8 cellular contexts compared by ENCODE assay signal in genomic region chr6:14117158-14118090, GRCh38. TPM values are rescaled to one million over a fixed set of nuclear protein-coding genes. Genes with fewer than 3 reads are reported as not detected.
A peak's percentile ranks its signal among the peaks of the same experiment; 100 is the strongest.
DNase-seq lines count a peak whose midpoint lies in the region; ATAC-seq lines count a peak whose summit lies in the region.

Gene CD83, plus strand, starts transcription at chr6:14117772. Its CDS starts 40 bp downstream, at chr6:14117812.

- in situ Hi-C loops in KBM-7 (cut with MboI; ENCODE audit: low pct_unique_long_range_greater_than_20kb, low sequenced_read_pairs), result no loop called here

- intact Hi-C loops in left ventricle myocardium superior (cut with micrococcal nuclease), result no loop called here

- peaks cover 50% of the 10 kb centered on the region for H3K4me1 Mint-ChIP-seq in activated naive CD8-positive, alpha-beta T cell treated with anti-CD3 and anti-CD28 coated beads, Interleukin-2, amount 50 U/mL, for 24 hours

- no peak within 1 kb of the TSS for H3K27ac ChIP-seq in rectal smooth muscle tissue (ENCODE audit: low read depth, low read length)

- peak within 1 kb of the TSS; percentile 90 for H3K27ac Mint-ChIP-seq in activated naive CD8-positive, alpha-beta T cell treated with anti-CD3 and anti-CD28 coated beads, Interleukin-2, amount 50 U/mL, for 24 hours

- peak within 1 kb of the TSS; percentile 97 for H3K4me3 Mint-ChIP-seq in activated naive CD8-positive, alpha-beta T cell treated with anti-CD3 and anti-CD28 coated beads, Interleukin-2, amount 50 U/mL, for 24 hours

- ATAC-seq in GM21528 (IDR thresholded peaks at IDR 0.05; ENCODE audit: low FRiP score, unreplicated experiment), result peak; percentile 52
- peak; percentile 91 for ATAC-seq in activated naive CD8-positive, alpha-beta T cell treated with anti-CD3 and anti-CD28 coated beads, Interleukin-2, amount 50 U/mL, for 24 hours
- ATAC-seq in left ventricle myocardium superior, result peak; percentile 93

- peak within 1 kb of the TSS; percentile 85 for H3K4me3 ChIP-seq in rectal smooth muscle tissue (ENCODE audit: low read length)

- no peaks in the 10 kb centered on the region for H3K27me3 Mint-ChIP-seq in activated naive CD8-positive, alpha-beta T cell treated with anti-CD3 and anti-CD28 coated beads, Interleukin-2, amount 50 U/mL, for 24 hours

- H3K9me3 Mint-ChIP-seq in activated naive CD8-positive, alpha-beta T cell treated with anti-CD3 and anti-CD28 coated beads, Interleukin-2, amount 50 U/mL, for 24 hours, result no peaks in the 10 kb centered on the region

- no peaks in the 10 kb centered on the region for H3K36me3 ChIP-seq in rectal smooth muscle tissue (ENCODE audit: control insufficient read depth, insufficient read depth, low read length)

- H3K9ac ChIP-seq in rectal smooth muscle tissue (ENCODE audit: low read length), result peak within 1 kb of the TSS; percentile 57

- peaks cover 43% of the 10 kb centered on the region for H3K36me3 Mint-ChIP-seq in activated naive CD8-positive, alpha-beta T cell treated with anti-CD3 and anti-CD28 coated beads, Interleukin-2, amount 50 U/mL, for 24 hours (ENCODE audit: low read depth)

- no peaks in the 10 kb centered on the region for H3K4me1 ChIP-seq in rectal smooth muscle tissue (ENCODE audit: control insufficient read depth, insufficient read depth, low read length)

- H3K27me3 ChIP-seq in rectal smooth muscle tissue (ENCODE audit: control insufficient read depth, insufficient read depth, low read length), result no peaks in the 10 kb centered on the region

- DNase-seq in EL, result peak; percentile 81
- peak; percentile 66 for DNase-seq in KBM-7
- peak; percentile 81 for DNase-seq in T follicular helper cell (ENCODE audit: low read depth)
- peak; percentile 84 for DNase-seq in activated naive CD8-positive, alpha-beta T cell treated with anti-CD3 and anti-CD28 coated beads, Interleukin-2, amount 50 U/mL, for 24 hours
- peak; percentile 87 for DNase-seq in left ventricle myocardium superior
- no peak for DNase-seq in NCI-H128 (lab: John Stamatoyannopoulos, UW; ENCODE audit: unreplicated experiment)

RNA-seq across cellular contexts. Expression of gene CD83, which starts in this region (rescaled TPM):
- total RNA-seq in left ventricle myocardium superior, result 1.6 TPM
